Comparison of ENCODE assay signal across 19 cellular contexts in the genomic region with DNA sequence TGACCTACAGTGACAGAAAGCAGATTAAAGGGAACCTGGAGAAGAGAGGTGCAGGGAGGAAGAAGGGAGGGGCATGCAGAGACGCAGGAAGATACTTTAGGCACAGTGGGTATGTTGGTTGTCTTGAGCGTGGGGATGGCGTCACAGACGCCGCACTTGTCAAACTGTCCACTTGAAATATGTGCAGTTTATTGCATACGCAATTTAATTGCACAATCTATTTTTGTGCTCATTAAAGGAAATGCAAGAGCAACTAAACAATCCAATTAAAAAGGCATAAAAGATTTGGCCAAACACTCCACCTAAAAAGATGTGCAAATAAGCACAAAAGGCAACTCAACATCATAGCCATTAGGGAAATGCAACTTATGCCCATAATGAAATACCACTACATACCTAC. TPM values are rescaled to one million over a fixed set of nuclear protein-coding genes. Genes with fewer than 3 reads are reported as not detected.
DNase-seq lines count a peak whose midpoint lies in the region; ATAC-seq, FAIRE-seq and TF ChIP-seq lines count a peak whose summit lies in the region.
"Had no signal": no experiment of that assay in that cellular context is flagged by ENCODE, and none has a peak within 500 bp of the region (broad histone marks: within the 10 kb centered on the region; RNA-seq: fewer than 3 reads in every experiment).

No MANE protein-coding gene starts in this region.

- H2BK120ac ChIP-seq in IMR-90 (ENCODE audit: low read depth, low read length) = no peak overlapping the region

- H3K4me3 Mint-ChIP-seq in activated naive CD4-positive, alpha-beta T cell treated with anti-CD3 and anti-CD28 coated beads, Interleukin-2, amount 10 ng/mL, durations not matched to agents 7 days and 5 days = no peak overlapping the region
- H3K4me3 Mint-ChIP-seq: CD4-positive, alpha-beta memory T cell; GM23338; H9; HFFc6 had no signal

- H4K20me1 ChIP-seq in IMR-90 (ENCODE audit: insufficient read depth, low read length) (no peaks in the 10 kb centered on the region), K562 (replicated peaks; ENCODE audit: control insufficient read depth, insufficient read depth, low read length) (peaks cover 16% of the 10 kb centered on the region)

- H4K8ac ChIP-seq in IMR-90 (ENCODE audit: low read depth in 2 of 2, low read length in 2 of 2) = no peak overlapping the region

- CTCF ChIA-PET in IMR-90 (lab: Yijun Ruan, JAX) (no interaction called here), K562 (lab: Yijun Ruan, JAX; ENCODE audit: low intra/inter-chr PET ratio) (no interaction called here)
- CTCF ChIA-PET in activated naive CD4-positive, alpha-beta T cell treated with anti-CD3 and anti-CD28 coated beads, Interleukin-2, amount 10 ng/mL, durations not matched to agents 7 days and 5 days (lab: Charles Lee) = no interaction called here

- H3K36me3 Mint-ChIP-seq in activated naive CD4-positive, alpha-beta T cell treated with anti-CD3 and anti-CD28 coated beads, Interleukin-2, amount 10 ng/mL, durations not matched to agents 7 days and 5 days = no peaks in the 10 kb centered on the region
- H3K36me3 Mint-ChIP-seq: CD4-positive, alpha-beta memory T cell had no signal

- H3K23ac ChIP-seq in IMR-90 (ENCODE audit: low read depth, low read length) = no peak overlapping the region

- H3K56ac ChIP-seq in IMR-90 (ENCODE audit: extremely low read depth, insufficient read depth, low read length) = no peak overlapping the region

- ATAC-seq in IMR-90 (ENCODE audit: low read depth) (no peak), K562 (no peak)
- ATAC-seq: GM23338, HCT116 had no signal

- no peak overlapping the region for H3K4ac ChIP-seq in IMR-90 (ENCODE audit: low read depth, low read length)

- peaks cover 4% of the 10 kb centered on the region for H3K4me1 Mint-ChIP-seq in activated naive CD4-positive, alpha-beta T cell treated with anti-CD3 and anti-CD28 coated beads, Interleukin-2, amount 10 ng/mL, durations not matched to agents 7 days and 5 days
- H3K4me1 Mint-ChIP-seq: H9 had no signal

- H3K4me3 ChIP-seq in IMR-90 (ENCODE audit: insufficient read depth, low read depth, low read length) (no peak overlapping the region), K562 (no peak overlapping the region), fibroblast of villous mesenchyme (ENCODE audit: low read depth, low read length) (no peak overlapping the region)
- H3K4me3 ChIP-seq: GM23338 had no signal

- TF ChIP-seq POLR2A in IMR-90 (IDR thresholded peaks at IDR 0.05; ENCODE audit: low read depth, low read length) (no peak), K562 (conservative IDR thresholded peaks at IDR 0.05) (no peak)

- peaks cover 2% of the 10 kb centered on the region for H3K4me1 ChIP-seq in IMR-90 (ENCODE audit: control insufficient read depth, insufficient read depth, low read length)
- peaks cover 0 to 4% of the 10 kb centered on the region in 2 experiments; a peak in 2 of 5 replicates for H3K4me1 ChIP-seq in K562 (replicated peaks in 1 of 2; ENCODE audit: control insufficient read depth in 2 of 2, insufficient read depth in 2 of 2, low read length in 2 of 2)

- H3K27ac Mint-ChIP-seq in activated naive CD4-positive, alpha-beta T cell treated with anti-CD3 and anti-CD28 coated beads, Interleukin-2, amount 10 ng/mL, durations not matched to agents 7 days and 5 days = no peak overlapping the region
- H3K27ac Mint-ChIP-seq: CD4-positive, alpha-beta memory T cell; GM23338; H9; HFFc6 had no signal

- H3K9me3 ChIP-seq in IMR-90 (ENCODE audit: control insufficient read depth, insufficient read depth, low read length) = no peaks in the 10 kb centered on the region
- H3K9me3 ChIP-seq in K562 (replicated peaks; ENCODE audit: control insufficient read depth, insufficient read depth, low read depth, low read length) = no peaks in the 10 kb centered on the region

- H3K18ac ChIP-seq in IMR-90 (ENCODE audit: low read depth, low read length) = no peak overlapping the region

- no peaks in the 10 kb centered on the region for H3K9me3 Mint-ChIP-seq in activated naive CD4-positive, alpha-beta T cell treated with anti-CD3 and anti-CD28 coated beads, Interleukin-2, amount 10 ng/mL, durations not matched to agents 7 days and 5 days
- H3K9me3 Mint-ChIP-seq: CD4-positive, alpha-beta memory T cell; GM23338; H9; HFFc6 had no signal

- BruUV-seq in IMR-90 (replicated peaks; lab: Mats Ljungman, UMichigan) (no TSS peak), K562 (replicated peaks; lab: Mats Ljungman, UMichigan) (no TSS peak)

- in situ Hi-C loops in IMR-90 (cut with MboI; ENCODE audit: low sequenced_read_pairs) = no loop called here
- in situ Hi-C loops in K562 (cut with MboI) = no loop called here

- no peaks in the 10 kb centered on the region for H3K27me3 ChIP-seq in IMR-90 (ENCODE audit: control insufficient read depth, insufficient read depth, low read length)
- no peaks in the 10 kb centered on the region for H3K27me3 ChIP-seq in K562 (ENCODE audit: control insufficient read depth in 2 of 2, insufficient read depth in 2 of 2, low read length in 2 of 2)

- H4K91ac ChIP-seq in IMR-90 (ENCODE audit: insufficient read depth, low read depth, low read length) = no peak overlapping the region

- H2AFZ ChIP-seq in IMR-90 (replicated peaks; ENCODE audit: low read length, poor library complexity) = no peak overlapping the region
- H2AFZ ChIP-seq in K562 (ENCODE audit: low read depth, low read length) = no peak overlapping the region
- H2AFZ ChIP-seq: GM23338 had no signal

- no peak for FAIRE-seq in K562 (lab: Jason Lieb, UNC)
- FAIRE-seq: GM12891, GM18507 had no signal

- no peak overlapping the region for H3K4me2 ChIP-seq in IMR-90 (ENCODE audit: low read depth, low read length)
- no peak overlapping the region for H3K4me2 ChIP-seq in K562 (ENCODE audit: insufficient read depth, low read length)
- H3K4me2 ChIP-seq: GM23338 had no signal

- POLR2A ChIA-PET in IMR-90 (lab: Charles Lee; ENCODE audit: unreplicated experiment) = no interaction called here
- POLR2A ChIA-PET in K562 (lab: Yijun Ruan, JAX) = interaction anchor here (0.6 to 2.7 kb wide), 3 partner anchors 11 to 549 kb away, joined by 3 to 10 read pairs (median 4); partner anchors contain the start of genes GNB1L and RTL10

- H3K9me1 ChIP-seq in IMR-90 (ENCODE audit: insufficient read depth, low read length) (peaks cover 4% of the 10 kb centered on the region), K562 (ENCODE audit: control insufficient read depth, insufficient read depth, low read length) (peaks cover 4% of the 10 kb centered on the region)

- no peak overlapping the region for H2BK15ac ChIP-seq in IMR-90 (ENCODE audit: low read depth, low read length)

- no peak overlapping the region for H2AK9ac ChIP-seq in IMR-90 (replicated peaks; ENCODE audit: low read depth, low read length, poor library complexity)

- peaks cover 0 to 29% of the 10 kb centered on the region in 2 experiments; a peak in 3 of 4 replicates for H3K79me1 ChIP-seq in IMR-90 (ENCODE audit: low read depth in 1 of 2, low read length in 2 of 2)

- H4K5ac ChIP-seq in IMR-90 (ENCODE audit: low read depth, low read length) = no peak overlapping the region

- no peak overlapping the region for H2BK5ac ChIP-seq in IMR-90 (ENCODE audit: low read depth, low read length, poor library complexity, severe bottlenecking)

- TF ChIP-seq RAD21 in IMR-90 (IDR thresholded peaks at IDR 0.05; ENCODE audit: low read length) (no peak), K562 (CRISPR knock-in tag; conservative IDR thresholded peaks at IDR 0.05 in 1 of 2, IDR thresholded peaks at IDR 0.05 in 1 of 2) (no peak)

- H3K14ac ChIP-seq in IMR-90 (replicated peaks; ENCODE audit: low read depth, low read length) = no peak overlapping the region

- no peaks in the 10 kb centered on the region for H3K79me2 ChIP-seq in K562 (ENCODE audit: control insufficient read depth, insufficient read depth, low read length)

- no peak overlapping the region for H3K27ac ChIP-seq in IMR-90 (ENCODE audit: insufficient read depth, low read length)
- no peak overlapping the region for H3K27ac ChIP-seq in K562 (ENCODE audit: extremely low read depth, low read depth, low read length)

- H2AK5ac ChIP-seq in IMR-90 (ENCODE audit: low read depth, low read length) = no peak overlapping the region

- H3K9ac ChIP-seq in IMR-90 (ENCODE audit: low read depth, low read length) (no peak overlapping the region), K562 (ENCODE audit: insufficient read depth in 1 of 2, low read depth in 2 of 2, low read length in 2 of 2) (no peak overlapping the region)

- dilution Hi-C loops in IMR-90 (cut with HindIII; ENCODE audit: low sequenced_read_pairs, unreplicated experiment) = no loop called here

- no peak for TF ChIP-seq EP300 in K562 (IDR thresholded peaks at IDR 0.05; ENCODE audit: low read length)

- H3K36me3 ChIP-seq in IMR-90 (ENCODE audit: control insufficient read depth, insufficient read depth, low read length) = no peaks in the 10 kb centered on the region
- H3K36me3 ChIP-seq in K562 (ENCODE audit: control insufficient read depth, insufficient read depth, low read length) = no peaks in the 10 kb centered on the region

- intact Hi-C loops in IMR-90 (cut with micrococcal nuclease) = no loop called here
- intact Hi-C loops in K562 (cut with micrococcal nuclease) = no loop called here

- H3K27me3 Mint-ChIP-seq in activated naive CD4-positive, alpha-beta T cell treated with anti-CD3 and anti-CD28 coated beads, Interleukin-2, amount 10 ng/mL, durations not matched to agents 7 days and 5 days = no peaks in the 10 kb centered on the region
- H3K27me3 Mint-ChIP-seq: CD4-positive, alpha-beta memory T cell had no signal

- no peak for DNase-seq in IMR-90
- DNase-seq in K562 (ENCODE audit: extremely low read depth in 1 of 4, low spot score in 3 of 4) = no peak
- DNase-seq in fibroblast of villous mesenchyme (ENCODE audit: low read depth) = peak; percentile 37
- DNase-seq in SW 1271 (lab: John Stamatoyannopoulos, UW) = no peak
- no peak for DNase-seq in activated naive CD4-positive, alpha-beta T cell treated with anti-CD3 and anti-CD28 coated beads, Interleukin-2, amount 10 ng/mL, durations not matched to agents 7 days and 5 days
- no peak for DNase-seq in NCI-H2196 (lab: John Stamatoyannopoulos, UW; ENCODE audit: unreplicated experiment)
- DNase-seq: C1 segment of cervical spinal cord; Calu3; CD4-positive, alpha-beta memory T cell; COR-L47; DMS53; DMS79 treated with DMSO at 0.1 percent for 48 hours; GF-D8; H9; HFFc6 had no signal

- no peak for TF ChIP-seq CTCF in IMR-90 (conservative IDR thresholded peaks at IDR 0.05; ENCODE audit: low read depth, low read length)
- TF ChIP-seq CTCF in K562 (IDR thresholded peaks at IDR 0.05 in 2 of 3, conservative IDR thresholded peaks at IDR 0.05 in 1 of 3; ENCODE audit: insufficient read depth in 2 of 3, low read depth in 1 of 3, low read length in 3 of 3) = no peak
- TF ChIP-seq CTCF in fibroblast of villous mesenchyme (IDR thresholded peaks at IDR 0.05; ENCODE audit: insufficient read depth, low read depth, low read length) = no peak

- no peak overlapping the region for H2BK20ac ChIP-seq in IMR-90 (ENCODE audit: low read depth, low read length)

- no CpG with 5 or more reads among the region's 6 CpGs for WGBS in IMR-90 (ENCODE audit: extremely low coverage in 2 of 2, insufficient read length in 1 of 2), 2 experiments
- 79% methylated on average over 6 of the region's 6 CpGs for WGBS in K562 (ENCODE audit: insufficient coverage, low coverage, missing lambda C conversion rate)

RNA-seq across cellular contexts. Expression of gene GNB1L, which starts 16.8 kb away (rescaled TPM):
- total RNA-seq in IMR-90 (2012; rRNA removed) (1.7 and 2.5 TPM in 2 replicates), K562 (2014; rRNA removed) (48.9 and 69.1 TPM in 2 replicates), K562 (2014; rRNA removed; fragmentation: Illumina TruSeq; extraction: Trizol) (0.57 and 0.84 TPM in 2 replicates), K562 (2015; rRNA removed; fragmentation: Illumina TruSeq; extraction: Trizol) (17.8 and 20.6 TPM in 2 replicates), K562 (2021) (50.5 and 55.3 TPM in 2 replicates), fibroblast of villous mesenchyme (5.2 and 11.0 TPM in 2 replicates)
- polyA plus RNA-seq in IMR-90 (2012; rRNA removed) (4.4 and 5.5 TPM in 2 replicates), K562 (2011; rRNA removed) (10.2 and 35.0 TPM in 2 replicates), K562 (2014; fragmentation: Illumina TruSeq; extraction: Trizol) (1.9 and 18.0 TPM in 2 replicates), K562 (2014; fragmentation: Nextera tagmentation; extraction: Ambion mirVana) (1 to 10 TPM in 1 of 2 experiments, under 1 TPM in 1; 0.56 to 3.5 TPM), K562 (2014; rRNA removed) (40.7 and 41.3 TPM in 2 replicates)
- 5.3 and 8.3 TPM in 2 replicates for polyA plus RNA-seq in IMR-90 (2012; cell fraction: cytosol; rRNA removed)
- 3.5 and 12.3 TPM in 2 replicates for polyA plus RNA-seq in IMR-90 (2012; cell fraction: nucleus; rRNA removed; ENCODE audit: low replicate concordance)
- total RNA-seq in K562 (2011; cell fraction: chromatin; rRNA removed; ENCODE audit: low replicate concordance) = 5.3 and 21.3 TPM in 2 replicates
- total RNA-seq in K562 (2011; cell fraction: nucleolus; rRNA removed) = 21.8 and 25.5 TPM in 2 replicates
- total RNA-seq in K562 (2011; cell fraction: nucleoplasm; rRNA removed) = 7.3 and 7.8 TPM in 2 replicates
- 37.2 and 43.8 TPM in 2 replicates for polyA plus RNA-seq in K562 (2011; cell fraction: cytosol; rRNA removed)
- 33.2 and 43.3 TPM in 2 replicates for polyA plus RNA-seq in K562 (2011; cell fraction: nucleus; rRNA removed)
- 42.2 and 62.2 TPM in 2 replicates for polyA plus RNA-seq in K562 (2012)
- polyA minus RNA-seq in K562 (2011; rRNA and poly(A)+ RNA removed) = 2.8 and 3.7 TPM in 2 replicates
- polyA minus RNA-seq in K562 (2011; cell fraction: cytosol; rRNA and poly(A)+ RNA removed) = 13.2 and 33.0 TPM in 2 replicates
- polyA minus RNA-seq in K562 (2011; cell fraction: nucleus; rRNA and poly(A)+ RNA removed) = 12.0 and 14.3 TPM in 2 replicates

RNA-seq across cellular contexts. Expression of gene RTL10, which starts 16.8 kb away (rescaled TPM):
- total RNA-seq in IMR-90 (2012; rRNA removed) = 8.6 TPM in 2 replicates
- polyA plus RNA-seq in IMR-90 (2012; rRNA removed) = 12.1 and 14.0 TPM in 2 replicates
- 8.4 and 9.2 TPM in 2 replicates for polyA plus RNA-seq in IMR-90 (2012; cell fraction: cytosol; rRNA removed)
- 24.4 and 41.2 TPM in 2 replicates for polyA plus RNA-seq in IMR-90 (2012; cell fraction: nucleus; rRNA removed; ENCODE audit: low replicate concordance)
- total RNA-seq in K562 (2011; cell fraction: chromatin; rRNA removed; ENCODE audit: low replicate concordance) = 82.4 and 192 TPM in 2 replicates
- 134 and 166 TPM in 2 replicates for total RNA-seq in K562 (2011; cell fraction: nucleolus; rRNA removed)
- total RNA-seq in K562 (2011; cell fraction: nucleoplasm; rRNA removed) = 107 and 110 TPM in 2 replicates
- 32.5 and 42.0 TPM in 2 replicates for total RNA-seq in K562 (2014; rRNA removed)
- total RNA-seq in K562 (2014; rRNA removed; fragmentation: Illumina TruSeq; extraction: Trizol) = 16.3 and 19.8 TPM in 2 replicates
- 26.2 and 28.8 TPM in 2 replicates for total RNA-seq in K562 (2015; rRNA removed; fragmentation: Illumina TruSeq; extraction: Trizol)
- 75.4 and 75.5 TPM in 2 replicates for total RNA-seq in K562 (2021)
- polyA plus RNA-seq in K562 (2011; rRNA removed) = 32.7 and 82.6 TPM in 2 replicates
- polyA plus RNA-seq in K562 (2011; cell fraction: cytosol; rRNA removed) = 68.8 and 74.9 TPM in 2 replicates
- 124 and 157 TPM in 2 replicates for polyA plus RNA-seq in K562 (2011; cell fraction: nucleus; rRNA removed)
- polyA plus RNA-seq in K562 (2012) = 40.3 and 56.9 TPM in 2 replicates
- 39.2 and 40.1 TPM in 2 replicates for polyA plus RNA-seq in K562 (2014; fragmentation: Illumina TruSeq; extraction: Trizol)
- 10 to 100 TPM; 23.6 to 33.7 TPM for polyA plus RNA-seq in K562 (2014; fragmentation: Nextera tagmentation; extraction: Ambion mirVana)
- 28.2 and 31.2 TPM in 2 replicates for polyA plus RNA-seq in K562 (2014; rRNA removed)
- 49.5 and 66.5 TPM in 2 replicates for polyA minus RNA-seq in K562 (2011; rRNA and poly(A)+ RNA removed)
- polyA minus RNA-seq in K562 (2011; cell fraction: cytosol; rRNA and poly(A)+ RNA removed) = 31.7 and 46.0 TPM in 2 replicates
- 42.7 and 85.4 TPM in 2 replicates for polyA minus RNA-seq in K562 (2011; cell fraction: nucleus; rRNA and poly(A)+ RNA removed)
- total RNA-seq in fibroblast of villous mesenchyme = 15.1 and 19.0 TPM in 2 replicates
